ENCODE assay signal across 10 cellular contexts in genomic region chr19:16398530-16399241, GRCh38.
DNase-seq lines count a peak whose midpoint lies in the region; ATAC-seq lines count a peak whose summit lies in the region.
"Had no signal": no experiment of that assay in that cellular context is flagged by ENCODE, and none has a peak within 500 bp of the region (broad histone marks: within the 10 kb centered on the region; RNA-seq: fewer than 3 reads in every experiment).

No MANE protein-coding gene starts in this region.

- H2AK5ac ChIP-seq in neuronal stem cell (ENCODE audit: low read depth, low read length) = no peak overlapping the region

- no peak overlapping the region for H3K14ac ChIP-seq in neuronal stem cell (ENCODE audit: low read length)

- H3K27ac Mint-ChIP-seq in dendritic cell treated with granulocyte-macrophage colony-stimulating factor and Interleukin-4, amounts not matched to agents 40 ng/mL and 50 ng/mL, for 4 days = peak overlapping the region; percentile 34

- no peak overlapping the region for H3K4me3 Mint-ChIP-seq in dendritic cell treated with granulocyte-macrophage colony-stimulating factor and Interleukin-4, amounts not matched to agents 40 ng/mL and 50 ng/mL, for 4 days

- no peak overlapping the region for H3K4ac ChIP-seq in neuronal stem cell (ENCODE audit: low read length)

- peak overlapping the region; percentile 25 to 83 (median 60); a peak in 19 of 22 replicates for H3K4me2 ChIP-seq in BLaER1 treated with 17β-estradiol and CSF1 and Interleukin-3, amounts not matched to agents 10 nM and 100 nM
- no peak overlapping the region for H3K4me2 ChIP-seq in neuronal stem cell (ENCODE audit: insufficient read depth, low read length, poor library complexity, severe bottlenecking)

- DNase-seq in NAMALWA (ENCODE audit: low spot score) = peak; percentile 26
- peak; percentile 22 for DNase-seq in pons (ENCODE audit: low spot score)
- DNase-seq in neuronal stem cell (ENCODE audit: low spot score) = no peak
- DNase-seq in NK-92 treated with Interleukin-12 subunit alpha and Interleukin-12 subunit beta, amount 100 ng/mL, for 24 hours (lab: John Stamatoyannopoulos, UW) = no peak
- DNase-seq: activated CD8-positive, alpha-beta memory T cell treated with anti-CD3 and anti-CD28 coated beads for 24 hours; trophoblast cell had no signal

- H3K36me3 ChIP-seq in BLaER1 treated with 17β-estradiol and CSF1 and Interleukin-3, amounts not matched to agents 10 nM and 100 nM = peaks cover 58 to 95% (median 80%) of the 10 kb centered on the region in 11 experiments
- H3K36me3 ChIP-seq in neuronal stem cell (replicated peaks in 1 of 2; ENCODE audit: control insufficient read depth in 2 of 2, insufficient read depth in 2 of 2, low read length in 2 of 2) = peaks cover 44 to 91% of the 10 kb centered on the region in 2 donors

- H2BK120ac ChIP-seq in neuronal stem cell (ENCODE audit: low read depth, low read length) = no peak overlapping the region

- H2BK15ac ChIP-seq in neuronal stem cell (ENCODE audit: low read length) = no peak overlapping the region

- H3K27me3 ChIP-seq in BLaER1 treated with 17β-estradiol and CSF1 and Interleukin-3, amounts not matched to agents 10 nM and 100 nM = no peaks in the 10 kb centered on the region
- H3K27me3 ChIP-seq in neuronal stem cell (ENCODE audit: control insufficient read depth in 3 of 3, insufficient read depth in 3 of 3, low read depth in 1 of 3, low read length in 3 of 3) = no peaks in the 10 kb centered on the region

- H4K8ac ChIP-seq in neuronal stem cell (ENCODE audit: low read depth, low read length) = no peak overlapping the region

- no peak overlapping the region for H4K91ac ChIP-seq in neuronal stem cell (ENCODE audit: low read depth, low read length, poor library complexity)

- no CpG with 5 or more reads among the region's 8 CpGs for WGBS in neuronal stem cell (ENCODE audit: extremely low coverage in 2 of 2, insufficient read length in 2 of 2, insufficient replicate concordance in 1 of 2), 2 donors

- peak overlapping the region; percentile 52 to 87 (median 66); a peak in 19 of 22 replicates for H3K27ac ChIP-seq in BLaER1 treated with 17β-estradiol and CSF1 and Interleukin-3, amounts not matched to agents 10 nM and 100 nM
- no peak overlapping the region for H3K27ac ChIP-seq in neuronal stem cell (replicated peaks; ENCODE audit: low read length)

- intact Hi-C loops in dendritic cell treated with granulocyte-macrophage colony-stimulating factor and Interleukin-4, amounts not matched to agents 40 ng/mL and 50 ng/mL, for 4 days (cut with micrococcal nuclease) = no loop called here

- H3K79me1 ChIP-seq in neuronal stem cell (ENCODE audit: low read depth, low read length) = no peaks in the 10 kb centered on the region

- no peaks in the 10 kb centered on the region for H3K4me1 Mint-ChIP-seq in dendritic cell treated with granulocyte-macrophage colony-stimulating factor and Interleukin-4, amounts not matched to agents 40 ng/mL and 50 ng/mL, for 4 days (ENCODE audit: low read depth)

- H3K27me3 Mint-ChIP-seq in dendritic cell treated with granulocyte-macrophage colony-stimulating factor and Interleukin-4, amounts not matched to agents 40 ng/mL and 50 ng/mL, for 4 days = no peaks in the 10 kb centered on the region

- H3K4me1 ChIP-seq in BLaER1 treated with 17β-estradiol and CSF1 and Interleukin-3, amounts not matched to agents 10 nM and 100 nM = peaks cover 13 to 45% (median 27%) of the 10 kb centered on the region in 10 experiments
- H3K4me1 ChIP-seq in neuronal stem cell (ENCODE audit: control insufficient read depth in 2 of 2, insufficient read depth in 1 of 2, low read depth in 1 of 2, low read length in 2 of 2) = no peaks in the 10 kb centered on the region

- no peak overlapping the region for H2BK5ac ChIP-seq in neuronal stem cell (ENCODE audit: low read length)

- H3K9me3 ChIP-seq in BLaER1 treated with 17β-estradiol and CSF1 and Interleukin-3, amounts not matched to agents 10 nM and 100 nM (replicated peaks in 1 of 11) = no peaks in the 10 kb centered on the region
- no peaks in the 10 kb centered on the region for H3K9me3 ChIP-seq in neuronal stem cell (replicated peaks in 1 of 2; ENCODE audit: control insufficient read depth in 2 of 2, insufficient read depth in 1 of 2, low read depth in 1 of 2, low read length in 2 of 2)

- no peak overlapping the region for H2AFZ ChIP-seq in neuronal stem cell (ENCODE audit: low read length)

- peaks cover 0 to 12% (median 3%) of the 10 kb centered on the region in 11 experiments; a peak in 6 of 22 replicates for H4K20me1 ChIP-seq in BLaER1 treated with 17β-estradiol and CSF1 and Interleukin-3, amounts not matched to agents 10 nM and 100 nM

- H3K23ac ChIP-seq in neuronal stem cell (ENCODE audit: low read depth, low read length, poor library complexity) = no peak overlapping the region

- H3K9ac ChIP-seq in BLaER1 treated with 17β-estradiol and CSF1 and Interleukin-3, amounts not matched to agents 10 nM and 100 nM = peak overlapping the region in 10 of 11 experiments; percentile 23 to 70 (median 56); a peak in 13 of 22 replicates
- H3K9ac ChIP-seq in neuronal stem cell (ENCODE audit: low read depth, low read length, poor library complexity) = no peak overlapping the region

- no peak overlapping the region; a peak in 1 of 20 replicates for H3K4me3 ChIP-seq in BLaER1 treated with 17β-estradiol and CSF1 and Interleukin-3, amounts not matched to agents 10 nM and 100 nM
- no peak overlapping the region for H3K4me3 ChIP-seq in neuronal stem cell (ENCODE audit: low read length in 2 of 2)

- no peak overlapping the region for H2BK12ac ChIP-seq in neuronal stem cell (ENCODE audit: low read length)

- no peak overlapping the region for H3K18ac ChIP-seq in neuronal stem cell (ENCODE audit: low read length)

- H3K36me3 Mint-ChIP-seq in dendritic cell treated with granulocyte-macrophage colony-stimulating factor and Interleukin-4, amounts not matched to agents 40 ng/mL and 50 ng/mL, for 4 days (ENCODE audit: low read depth) = peaks cover 82% of the 10 kb centered on the region

- ATAC-seq in GM21737 (IDR thresholded peaks at IDR 0.05; ENCODE audit: unreplicated experiment) (no peak), GM18909 (IDR thresholded peaks at IDR 0.05; ENCODE audit: poor library complexity, unreplicated experiment) (no peak)

- H3K9me3 Mint-ChIP-seq in dendritic cell treated with granulocyte-macrophage colony-stimulating factor and Interleukin-4, amounts not matched to agents 40 ng/mL and 50 ng/mL, for 4 days = no peaks in the 10 kb centered on the region

Comparison
In these comparisons a context has a peak if more than half of its experiments do, and no peak if none do; other contexts are left out.
1. DNase-seq: peak in NAMALWA (single experiment) and pons (single experiment); none in neuronal stem cell (single experiment) and NK-92 treated with Interleukin-12 subunit alpha and Interleukin-12 subunit beta, amount 100 ng/mL, for 24 hours (single experiment).